18 cellular contexts compared by ENCODE assay signal in the genomic region with DNA sequence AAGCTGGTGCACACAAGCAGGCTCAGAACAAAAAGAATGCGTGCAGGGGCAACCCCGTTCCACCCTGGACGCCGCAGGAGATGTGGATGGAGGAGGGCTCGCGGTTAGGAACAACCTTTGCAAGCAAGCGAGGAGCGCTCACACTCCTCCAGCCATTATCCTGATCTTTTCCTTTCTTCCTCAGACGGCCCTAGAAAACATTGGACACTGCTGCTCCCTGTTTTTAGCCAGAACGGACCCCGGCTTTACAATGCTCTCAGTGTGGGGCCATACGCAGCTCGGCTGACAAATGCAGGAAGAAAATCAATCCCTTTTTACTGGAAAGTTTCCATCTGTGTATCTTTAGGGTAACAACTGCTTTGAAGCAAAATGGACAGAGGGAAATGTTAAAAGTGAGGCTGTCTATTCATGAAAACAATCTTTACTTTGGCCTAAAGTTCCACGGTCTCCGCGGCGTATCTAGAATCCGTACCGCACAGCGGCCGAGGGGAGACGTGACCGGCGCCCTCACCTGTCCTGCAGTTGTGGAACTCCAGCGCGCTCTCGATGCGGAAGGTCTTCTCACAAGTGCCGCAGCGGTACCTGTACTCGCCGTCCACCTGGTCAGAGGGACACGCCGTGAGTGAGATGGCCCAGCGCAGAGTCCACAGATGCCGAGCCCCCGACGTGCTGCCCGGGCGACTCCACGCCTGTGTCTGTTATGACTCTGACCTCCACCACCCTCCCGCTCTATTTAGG.
"Had no signal": no experiment of that assay in that cellular context is flagged by ENCODE, and none has a peak within 500 bp of the region (broad histone marks: within the 10 kb centered on the region; RNA-seq: fewer than 3 reads in every experiment).

No MANE protein-coding gene starts in this region.

- H3K4me3 ChIP-seq: esophagus muscularis mucosa, hepatocyte, transverse colon had no signal

- H3K4me3 Mint-ChIP-seq: natural killer cell had no signal

- H3K27me3 Mint-ChIP-seq: memory B cell had no signal

- H3K4me1 Mint-ChIP-seq: natural killer cell had no signal

- H3K4me1 ChIP-seq: esophagus muscularis mucosa, transverse colon had no signal

- H3K79me2 ChIP-seq: hepatocyte had no signal

- H3K9me3 Mint-ChIP-seq: activated naive CD4-positive, alpha-beta T cell treated with anti-CD3 and anti-CD28 coated beads, Interleukin-2, amount 50 U/mL, for 72 hours; activated T-helper 2 cell treated with anti-CD3 and anti-CD28 coated beads, Interferon-gamma antibody, Interleukin-2, Interleukin-4, amounts not matched to agents 10 μg/mL and 5 μg/mL and 100 μg/mL, durations not matched to agents 14 hours and 24 hours and 36 hours; memory B cell; natural killer cell had no signal

- ATAC-seq: activated naive CD4-positive, alpha-beta T cell treated with anti-CD3 and anti-CD28 coated beads, Interleukin-2, amount 50 U/mL, for 72 hours; left lobe of liver; natural killer cell; stimulated activated naive CD8-positive, alpha-beta T cell treated with anti-CD3 and anti-CD28 coated beads, Interleukin-15, Interleukin-2, amounts not matched to agents 100 U/mL and 50 U/mL, for 24 hours had no signal

- H3K27ac Mint-ChIP-seq: activated T-helper 2 cell treated with anti-CD3 and anti-CD28 coated beads, Interferon-gamma antibody, Interleukin-2, Interleukin-4, amounts not matched to agents 10 μg/mL and 5 μg/mL and 100 μg/mL, durations not matched to agents 14 hours and 24 hours and 36 hours; natural killer cell had no signal

- H3K27me3 ChIP-seq: esophagus muscularis mucosa, hepatocyte, transverse colon had no signal

- H3K9me3 ChIP-seq: esophagus muscularis mucosa, transverse colon had no signal

- DNase-seq: activated CD4-positive, alpha-beta T cell treated with anti-CD3 and anti-CD28 coated beads, Interleukin-2, amount 50 U/mL, for 4 hours; activated CD4-positive, CD25-positive, alpha-beta regulatory T cell treated with anti-CD3 and anti-CD28 coated beads, Interleukin-2, amount 50 U/mL, for 72 hours; islet precursor cell; natural killer cell; nucleus accumbens; retina; stimulated activated CD4-positive, alpha-beta T cell treated with anti-CD3 and anti-CD28 coated beads, Interleukin-15, amount 100 ng/mL, for 24 hours; stimulated activated CD4-positive, alpha-beta T cell treated with anti-CD3 and anti-CD28 coated beads, Interleukin-4, amount 100 ng/mL, for 24 hours; stimulated activated naive CD8-positive, alpha-beta T cell treated with anti-CD3 and anti-CD28 coated beads, Interleukin-15, Interleukin-2, amounts not matched to agents 100 U/mL and 50 U/mL, for 24 hours; T-helper 1 cell; T1000 had no signal

- H3K27ac ChIP-seq: esophagus muscularis mucosa, hepatocyte had no signal

- H2AFZ ChIP-seq: hepatocyte had no signal

- H3K4me2 ChIP-seq: hepatocyte had no signal
